Comparison of ENCODE assay signal across 1 cellular context in the genomic region with DNA sequence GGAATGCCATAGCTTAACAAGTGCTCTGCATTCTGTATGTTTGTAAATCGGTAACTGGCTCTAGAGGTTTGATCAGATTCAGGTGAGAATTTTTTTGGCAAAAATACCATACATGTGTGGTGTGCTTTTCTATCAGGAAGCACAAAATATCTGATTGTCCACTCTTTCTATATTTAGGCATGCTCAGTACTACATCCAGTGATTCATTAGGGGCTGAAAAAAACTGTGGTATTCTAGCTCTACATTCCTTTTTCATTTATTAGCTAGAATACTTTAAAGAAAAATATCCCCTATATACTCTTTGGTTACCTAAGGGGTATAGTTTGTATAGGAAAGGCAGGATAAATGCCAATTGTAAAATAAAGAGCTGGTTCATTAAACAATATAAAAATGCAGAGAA.
TF ChIP-seq lines count a peak whose summit lies in the region.

No MANE protein-coding gene starts in this region.

TF ChIP-seq in IMR-90, 13 proteins besides CTCF, POLR2A, EP300 and RAD21 (continued from another document):
- no peak for TF ChIP-seq MXI1 (IDR thresholded peaks at IDR 0.05; ENCODE audit: borderline replicate concordance, low read depth, low read length)
TF ChIP-seq in IMR-90: peak in this region for 0.
